ENCODE assay signal across 10 cellular contexts in genomic region chr11:10605941-10606381, GRCh38. TPM values are rescaled to one million over a fixed set of nuclear protein-coding genes. Genes with fewer than 3 reads are reported as not detected.
A peak's percentile ranks its signal among the peaks of the same experiment; 100 is the strongest.
DNase-seq lines count a peak whose midpoint lies in the region; ATAC-seq, FAIRE-seq and TF ChIP-seq lines count a peak whose summit lies in the region.
"Had no signal": no experiment of that assay in that cellular context is flagged by ENCODE, and none has a peak within 500 bp of the region (broad histone marks: within the 10 kb centered on the region; RNA-seq: fewer than 3 reads in every experiment).

No MANE protein-coding gene starts in this region.

- DNase-seq in HT1080 (ENCODE audit: low read depth): peak; percentile 68
- peak; percentile 45 for DNase-seq in bronchial epithelial cell (ENCODE audit: low read depth)
- DNase-seq in islet precursor cell: peak; percentile 82
- DNase-seq in stimulated activated naive B cell treated with anti-CD40 and anti-IgM and Interleukin-4, amounts not matched to agents 10 μg/mL and 1 μg/mL and 100 μg/mL, for 72 hours: no peak
- DNase-seq in NCI-H82 (lab: John Stamatoyannopoulos, UW): no peak
- no peak for DNase-seq in T-cell
- DNase-seq in SW480 (ENCODE audit: low spot score): no peak
- no peak for DNase-seq in NCI-H524 treated with DMSO at 0.1 percent for 48 hours (lab: John Stamatoyannopoulos, UW)
- DNase-seq: NCI-H1417 treated with DMSO at 0.1 percent for 48 hours had no signal

- H3K27ac Mint-ChIP-seq in stimulated activated naive B cell treated with anti-CD40 and anti-IgM and Interleukin-4, amounts not matched to agents 10 μg/mL and 1 μg/mL and 100 μg/mL, for 72 hours: peak overlapping the region; percentile 93
- no peak overlapping the region for H3K27ac Mint-ChIP-seq in T-cell
- H3K27ac Mint-ChIP-seq: activated naive CD8-positive, alpha-beta T cell had no signal

- H3K27me3 ChIP-seq in bronchial epithelial cell (ENCODE audit: control insufficient read depth, insufficient read depth, low read length): no peaks in the 10 kb centered on the region

- H3K4me1 Mint-ChIP-seq in stimulated activated naive B cell treated with anti-CD40 and anti-IgM and Interleukin-4, amounts not matched to agents 10 μg/mL and 1 μg/mL and 100 μg/mL, for 72 hours: peaks cover 63 to 97% of the 10 kb centered on the region in 2 donors
- H3K4me1 Mint-ChIP-seq in T-cell: peaks cover 2 to 7% (median 5%) of the 10 kb centered on the region in 3 donors

- no peaks in the 10 kb centered on the region for H3K36me3 ChIP-seq in bronchial epithelial cell (ENCODE audit: control insufficient read depth, insufficient read depth, low read length)

- CTCF ChIA-PET in T-cell (lab: Charles Lee): no interaction called here

- POLR2A ChIA-PET in T-cell (lab: Charles Lee): no interaction called here

- TF ChIP-seq CTCF in bronchial epithelial cell (IDR thresholded peaks at IDR 0.05; ENCODE audit: insufficient read depth, low read length, severe bottlenecking): no peak

- peak in 1 of 2 donors; percentile 13 for ATAC-seq in stimulated activated naive B cell treated with anti-CD40 and anti-IgM and Interleukin-4, amounts not matched to agents 10 μg/mL and 1 μg/mL and 100 μg/mL, for 72 hours (replicated peaks)
- no peak for ATAC-seq in T-cell (replicated peaks in 1 of 4)

- H3K4me3 Mint-ChIP-seq in stimulated activated naive B cell treated with anti-CD40 and anti-IgM and Interleukin-4, amounts not matched to agents 10 μg/mL and 1 μg/mL and 100 μg/mL, for 72 hours: peak overlapping the region; percentile 54 to 79
- no peak overlapping the region for H3K4me3 Mint-ChIP-seq in T-cell
- H3K4me3 Mint-ChIP-seq: activated naive CD8-positive, alpha-beta T cell had no signal

- peaks cover 0 to 4% of the 10 kb centered on the region in 2 donors for H3K36me3 Mint-ChIP-seq in stimulated activated naive B cell treated with anti-CD40 and anti-IgM and Interleukin-4, amounts not matched to agents 10 μg/mL and 1 μg/mL and 100 μg/mL, for 72 hours
- no peaks in the 10 kb centered on the region for H3K36me3 Mint-ChIP-seq in T-cell
- H3K36me3 Mint-ChIP-seq: activated naive CD8-positive, alpha-beta T cell had no signal

- no peak overlapping the region for H3K4me3 ChIP-seq in bronchial epithelial cell (ENCODE audit: low read depth, low read length)

- H3K27me3 Mint-ChIP-seq in stimulated activated naive B cell treated with anti-CD40 and anti-IgM and Interleukin-4, amounts not matched to agents 10 μg/mL and 1 μg/mL and 100 μg/mL, for 72 hours: no peaks in the 10 kb centered on the region
- H3K27me3 Mint-ChIP-seq in T-cell: peaks cover 8 to 14% of the 10 kb centered on the region in 2 donors

- no peak for FAIRE-seq in bronchial epithelial cell (lab: Jason Lieb, UNC)

- H3K9me3 Mint-ChIP-seq in stimulated activated naive B cell treated with anti-CD40 and anti-IgM and Interleukin-4, amounts not matched to agents 10 μg/mL and 1 μg/mL and 100 μg/mL, for 72 hours: peaks cover 0 to 3% of the 10 kb centered on the region in 2 donors
- H3K9me3 Mint-ChIP-seq in T-cell: no peaks in the 10 kb centered on the region

RNA-seq across cellular contexts. Expression of gene LYVE1, which starts 37.5 kb away (rescaled TPM):
- total RNA-seq in HT1080 (2014; rRNA removed; shearing (Covaris generic)): not detected in 2 replicates
- polyA plus RNA-seq in HT1080 (2015; cell fraction: cytosol; rRNA removed): not detected in 2 replicates
- polyA plus RNA-seq in HT1080 (2015; cell fraction: nucleus; rRNA removed): not detected in 2 replicates
- total RNA-seq in bronchial epithelial cell (not detected in 2 replicates), T-cell (under 1 TPM in 3 of 5 donors, not detected in 2; 0.33 to 0.61 (median 0.38) TPM)

Comparison
In these comparisons a context has a peak if more than half of its experiments do, and no peak if none do; other contexts are left out.
1. DNase-seq: peak in HT1080 (single experiment), bronchial epithelial cell (single experiment) and islet precursor cell (single experiment); none in stimulated activated naive B cell treated with anti-CD40 and anti-IgM and Interleukin-4, amounts not matched to agents 10 μg/mL and 1 μg/mL and 100 μg/mL, for 72 hours (single experiment), NCI-H82 (single experiment), T-cell (0 of 34), SW480 (single experiment) and NCI-H524 treated with DMSO at 0.1 percent for 48 hours (single experiment).
2. H3K4me3 Mint-ChIP-seq: peak in stimulated activated naive B cell treated with anti-CD40 and anti-IgM and Interleukin-4, amounts not matched to agents 10 μg/mL and 1 μg/mL and 100 μg/mL, for 72 hours (2 of 2); none in T-cell (0 of 3).